In genomic region chr5:87125796-87126195, GRCh38 we compare ENCODE assay signal across 26 cellular contexts.
"Had no signal": no experiment of that assay in that cellular context is flagged by ENCODE, and none has a peak within 500 bp of the region (broad histone marks: within the 10 kb centered on the region; RNA-seq: fewer than 3 reads in every experiment).

No MANE protein-coding gene starts in this region.

- H3K4me3 Mint-ChIP-seq: activated B cell treated with CpG ODN at 0.5 μM for 24 hours; activated CD4-positive, alpha-beta memory T cell treated with anti-CD3 and anti-CD28 coated beads for 36 hours; activated CD4-positive, alpha-beta T cell treated with anti-CD3 and anti-CD28 coated beads, Interleukin-2, amount 10 ng/mL, durations not matched to agents 7 days and 5 days; activated naive CD8-positive, alpha-beta T cell treated with anti-CD3 and anti-CD28 coated beads, Interleukin-2, amount 50 U/mL, for 24 hours; activated T-cell treated with anti-CD3 and anti-CD28 coated beads, Interleukin-2, amount 50 U/mL, for 4 hours; brain; central memory CD8-positive, alpha-beta T cell had no signal

- H3K27me3 ChIP-seq: ascending aorta, SJCRH30 had no signal

- H3K36me3 ChIP-seq: ascending aorta, SJCRH30 had no signal

- H3K4me1 Mint-ChIP-seq: brain had no signal

- H3K27ac ChIP-seq: ascending aorta, SJCRH30 had no signal

- H3K9me3 Mint-ChIP-seq: activated B cell treated with CpG ODN at 0.5 μM for 24 hours; activated CD4-positive, alpha-beta memory T cell treated with anti-CD3 and anti-CD28 coated beads for 36 hours; activated naive CD8-positive, alpha-beta T cell treated with anti-CD3 and anti-CD28 coated beads, Interleukin-2, amount 50 U/mL, for 24 hours; activated T-cell treated with anti-CD3 and anti-CD28 coated beads, Interleukin-2, amount 50 U/mL, for 4 hours; brain; central memory CD8-positive, alpha-beta T cell had no signal

- H3K27me3 Mint-ChIP-seq: activated B cell treated with CpG ODN at 0.5 μM for 24 hours; activated CD4-positive, alpha-beta memory T cell treated with anti-CD3 and anti-CD28 coated beads for 36 hours; activated naive CD8-positive, alpha-beta T cell treated with anti-CD3 and anti-CD28 coated beads, Interleukin-2, amount 50 U/mL, for 24 hours; central memory CD8-positive, alpha-beta T cell had no signal

- H3K36me3 Mint-ChIP-seq: activated CD4-positive, alpha-beta memory T cell treated with anti-CD3 and anti-CD28 coated beads for 36 hours; activated naive CD4-positive, alpha-beta T cell treated with anti-CD3 and anti-CD28 coated beads, Interleukin-2, amount 50 U/mL, for 72 hours; brain had no signal

- H3K27ac Mint-ChIP-seq: activated B cell treated with CpG ODN at 0.5 μM for 24 hours; activated CD4-positive, alpha-beta memory T cell treated with anti-CD3 and anti-CD28 coated beads for 36 hours; activated CD4-positive, alpha-beta T cell treated with anti-CD3 and anti-CD28 coated beads, Interleukin-2, amount 10 ng/mL, durations not matched to agents 7 days and 5 days; activated naive CD4-positive, alpha-beta T cell treated with anti-CD3 and anti-CD28 coated beads, Interleukin-2, amount 50 U/mL, for 72 hours; activated naive CD8-positive, alpha-beta T cell treated with anti-CD3 and anti-CD28 coated beads, Interleukin-2, amount 50 U/mL, for 24 hours; brain had no signal

- ATAC-seq: activated naive CD4-positive, alpha-beta T cell treated with anti-CD3 and anti-CD28 coated beads, Interleukin-2, amount 50 U/mL, for 72 hours; activated naive CD8-positive, alpha-beta T cell treated with anti-CD3 and anti-CD28 coated beads, Interleukin-2, amount 50 U/mL, for 24 hours; activated T-cell treated with anti-CD3 and anti-CD28 coated beads, Interleukin-2, amount 50 U/mL, for 4 hours; Right ventricle myocardium inferior had no signal

- DNase-seq: activated B cell treated with CpG ODN at 0.5 μM for 24 hours; activated CD4-positive, alpha-beta memory T cell treated with anti-CD3 and anti-CD28 coated beads for 36 hours; activated CD4-positive, alpha-beta T cell treated with anti-CD3 and anti-CD28 coated beads, Interleukin-2, amount 10 ng/mL, durations not matched to agents 7 days and 5 days; activated CD8-positive, alpha-beta memory T cell treated with anti-CD3 and anti-CD28 coated beads for 24 hours; activated effector memory CD4-positive, alpha-beta T cell treated with anti-CD3 and anti-CD28 coated beads, Interleukin-2, amount 50 U/mL, for 16 hours; activated naive CD4-positive, alpha-beta T cell treated with Interleukin-2 at 50 U/mL for 16 hours; activated naive CD8-positive, alpha-beta T cell treated with anti-CD3 and anti-CD28 coated beads, Interleukin-2, amount 50 U/mL, for 24 hours; activated T-cell treated with anti-CD3 and anti-CD28 coated beads, Interleukin-2, amount 50 U/mL, for 4 hours; amniotic stem cell; MM.1S; NCI-H1105; NCI-H1436; NCI-H1694 treated with DMSO at 0.1 percent for 48 hours; NCI-H2029 treated with DMSO at 0.1 percent for 48 hours; NCI-H345; NCI-H510A; NCI-H526 treated with DMSO at 0.1 percent for 48 hours; NCI-H82; SJCRH30; T-helper 2 cell; T1000 had no signal

- H3K9me3 ChIP-seq: ascending aorta, SJCRH30 had no signal

- H3K4me3 ChIP-seq: ascending aorta, SJCRH30 had no signal
